In genomic region chr7:72919256-72919775, GRCh38 we compare ENCODE assay signal across 14 cellular contexts. TPM values are rescaled to one million over a fixed set of nuclear protein-coding genes. Genes with fewer than 3 reads are reported as not detected.
"Had no signal": no experiment of that assay in that cellular context is flagged by ENCODE, and none has a peak within 500 bp of the region (broad histone marks: within the 10 kb centered on the region; RNA-seq: fewer than 3 reads in every experiment).

No MANE protein-coding gene starts in this region.

- H3K4me3 Mint-ChIP-seq: activated CD8-positive, alpha-beta memory T cell treated with anti-CD3 and anti-CD28 coated beads, Interleukin-2, amount 10 ng/mL, durations not matched to agents 7 days and 5 days; activated naive CD8-positive, alpha-beta T cell treated with anti-CD3 and anti-CD28 coated beads, Interleukin-2, amount 50 U/mL, for 24 hours; naive thymus-derived CD8-positive, alpha-beta T cell had no signal

- H3K27me3 Mint-ChIP-seq: activated CD8-positive, alpha-beta memory T cell treated with anti-CD3 and anti-CD28 coated beads, Interleukin-2, amount 10 ng/mL, durations not matched to agents 7 days and 5 days; activated naive CD8-positive, alpha-beta T cell treated with anti-CD3 and anti-CD28 coated beads, Interleukin-2, amount 50 U/mL, for 24 hours; naive thymus-derived CD8-positive, alpha-beta T cell had no signal

- H3K27ac Mint-ChIP-seq: activated CD8-positive, alpha-beta memory T cell treated with anti-CD3 and anti-CD28 coated beads, Interleukin-2, amount 10 ng/mL, durations not matched to agents 7 days and 5 days; activated naive CD8-positive, alpha-beta T cell treated with anti-CD3 and anti-CD28 coated beads, Interleukin-2, amount 50 U/mL, for 24 hours had no signal

- ATAC-seq: activated CD8-positive, alpha-beta memory T cell treated with anti-CD3 and anti-CD28 coated beads, Interleukin-2, amount 10 ng/mL, durations not matched to agents 7 days and 5 days; activated naive CD8-positive, alpha-beta T cell treated with anti-CD3 and anti-CD28 coated beads, Interleukin-2, amount 50 U/mL, for 24 hours; heart right ventricle; mucosa of descending colon; naive thymus-derived CD8-positive, alpha-beta T cell had no signal

- H3K9me3 Mint-ChIP-seq: activated naive CD8-positive, alpha-beta T cell treated with anti-CD3 and anti-CD28 coated beads, Interleukin-2, amount 50 U/mL, for 24 hours; naive thymus-derived CD8-positive, alpha-beta T cell had no signal

- DNase-seq: activated CD4-positive, alpha-beta T cell treated with anti-CD3 and anti-CD28 coated beads, Interleukin-2, amount 50 U/mL, for 48 hours; activated CD8-positive, alpha-beta memory T cell treated with anti-CD3 and anti-CD28 coated beads, Interleukin-2, amount 10 ng/mL, durations not matched to agents 7 days and 5 days; activated naive CD8-positive, alpha-beta T cell treated with anti-CD3 and anti-CD28 coated beads, Interleukin-2, amount 50 U/mL, for 24 hours; colonic mucosa; esophagus squamous epithelium; foreskin melanocyte; heart right ventricle; mucosa of descending colon; naive thymus-derived CD8-positive, alpha-beta T cell; stimulated activated CD4-positive, alpha-beta T cell treated with anti-CD3 and anti-CD28 coated beads, Interleukin-12 subunit alpha, Interleukin-12 subunit beta, amount 100 ng/mL, for 4 hours; stimulated activated CD4-positive, alpha-beta T cell treated with anti-CD3 and anti-CD28 coated beads, Interleukin-2, amount 100 ng/mL, for 48 hours; stomach; T-helper 2 cell had no signal

RNA-seq across cellular contexts. Expression of gene TRIM74, which starts 50.0 kb away (rescaled TPM):
- total RNA-seq: pulmonary artery endothelial cell had no signal
